Comparison of ENCODE assay signal across 11 cellular contexts in genomic region chr15:85473455-85473854, GRCh38.
DNase-seq lines count a peak whose midpoint lies in the region; ATAC-seq and TF ChIP-seq lines count a peak whose summit lies in the region.
"Had no signal": no experiment of that assay in that cellular context is flagged by ENCODE, and none has a peak within 500 bp of the region (broad histone marks: within the 10 kb centered on the region; RNA-seq: fewer than 3 reads in every experiment).

No MANE protein-coding gene starts in this region.

- H3K4me3 Mint-ChIP-seq in CD8-positive, alpha-beta memory T cell: no peak overlapping the region
- no peak overlapping the region for H3K4me3 Mint-ChIP-seq in memory B cell
- H3K4me3 Mint-ChIP-seq: H9 had no signal

- H3K4me1 Mint-ChIP-seq in CD8-positive, alpha-beta memory T cell: peaks cover 56 to 88% (median 83%) of the 10 kb centered on the region in 3 donors
- H3K4me1 Mint-ChIP-seq in memory B cell: peaks cover 65% of the 10 kb centered on the region

- H3K27me3 ChIP-seq in CD8-positive, alpha-beta memory T cell (ENCODE audit: insufficient read depth, low read length, poor library complexity, severe bottlenecking): no peaks in the 10 kb centered on the region

- H3K9me3 Mint-ChIP-seq in CD8-positive, alpha-beta memory T cell: no peaks in the 10 kb centered on the region
- no peaks in the 10 kb centered on the region for H3K9me3 Mint-ChIP-seq in memory B cell
- H3K9me3 Mint-ChIP-seq: H9 had no signal

- ATAC-seq in memory B cell (ENCODE audit: low read depth) (no peak), GM18858 (IDR thresholded peaks at IDR 0.05; ENCODE audit: unreplicated experiment) (no peak), GM21825 (IDR thresholded peaks at IDR 0.05; ENCODE audit: unreplicated experiment) (no peak)

- peak overlapping the region in 7 of 8 donors; percentile 14 to 70 (median 39) for H3K27ac Mint-ChIP-seq in CD8-positive, alpha-beta memory T cell
- H3K27ac Mint-ChIP-seq in memory B cell: peak overlapping the region; percentile 88

- POLR2A ChIA-PET in CD8-positive, alpha-beta memory T cell (lab: Charles Lee): no interaction called here
- POLR2A ChIA-PET in HEK293 (lab: Yijun Ruan, JAX): no interaction called here

- H3K4me3 ChIP-seq in CD8-positive, alpha-beta memory T cell (ENCODE audit: low read length): no peak overlapping the region
- H3K4me3 ChIP-seq in HEK293 (ENCODE audit: low read depth, low read length): no peak overlapping the region

- no peaks in the 10 kb centered on the region for H3K27me3 Mint-ChIP-seq in CD8-positive, alpha-beta memory T cell
- H3K27me3 Mint-ChIP-seq in memory B cell: no peaks in the 10 kb centered on the region

- H3K36me3 ChIP-seq in CD8-positive, alpha-beta memory T cell (ENCODE audit: insufficient read depth, low read length): no peaks in the 10 kb centered on the region
- H3K36me3 ChIP-seq in HEK293 (ENCODE audit: control insufficient read depth in 2 of 2, insufficient read depth in 1 of 2, low read length in 2 of 2): no peaks in the 10 kb centered on the region

- TF ChIP-seq CTCF in HEK293 (tag by site-specific recombination; IDR thresholded peaks at IDR 0.05) (no peak), VCaP (conservative IDR thresholded peaks at IDR 0.05) (no peak)

- H3K4me1 ChIP-seq in CD8-positive, alpha-beta memory T cell (ENCODE audit: insufficient read depth, low read length): peaks cover 13% of the 10 kb centered on the region
- H3K4me1 ChIP-seq in HEK293 (ENCODE audit: control insufficient read depth, insufficient read depth, low read length): peaks cover 28% of the 10 kb centered on the region

- H3K27ac ChIP-seq in CD8-positive, alpha-beta memory T cell (ENCODE audit: low read depth, low read length): no peak overlapping the region
- H3K27ac ChIP-seq in HEK293 (ENCODE audit: extremely low read depth, low read depth, low read length): no peak overlapping the region
- H3K27ac ChIP-seq in VCaP: peak overlapping the region; percentile 59

- no peaks in the 10 kb centered on the region for H3K9me3 ChIP-seq in CD8-positive, alpha-beta memory T cell (ENCODE audit: low read length)
- H3K9me3 ChIP-seq in HEK293 (ENCODE audit: control insufficient read depth, insufficient read depth, low read depth, low read length): no peaks in the 10 kb centered on the region

- no peak for DNase-seq in CD8-positive, alpha-beta memory T cell
- DNase-seq in memory B cell (ENCODE audit: low spot score in 2 of 2) (no peak), HuH-7 (ENCODE audit: low spot score) (no peak)
- no peak for DNase-seq in activated CD4-positive, alpha-beta T cell treated with anti-CD3 and anti-CD28 coated beads, Interleukin-2, amount 50 U/mL, for 4 hours
- DNase-seq: H9, occipital lobe, T-helper 1 cell had no signal

- CTCF ChIA-PET in CD8-positive, alpha-beta memory T cell (lab: Charles Lee): no interaction called here
- CTCF ChIA-PET in HEK293 (lab: Yijun Ruan, JAX): interaction anchor here (3.3 kb wide), 1 partner anchor 13 kb away, joined by 20 read pairs; no protein-coding TSS in a partner anchor

- H3K36me3 Mint-ChIP-seq in CD8-positive, alpha-beta memory T cell: no peaks in the 10 kb centered on the region
- peaks cover 5% of the 10 kb centered on the region for H3K36me3 Mint-ChIP-seq in memory B cell

TF ChIP-seq in HEK293, 187 proteins besides CTCF, POLR2A, EP300 and RAD21 (continues in another document):
- TF ChIP-seq KLF16 (tag by site-specific recombination; IDR thresholded peaks at IDR 0.05): no peak
- TF ChIP-seq ZNF449 (tag by site-specific recombination; IDR thresholded peaks at IDR 0.05): peak; percentile 93
- TF ChIP-seq ZNF610 (tag by site-specific recombination; IDR thresholded peaks at IDR 0.05; ENCODE audit: borderline replicate concordance): no peak
- TF ChIP-seq ZNF660 (tag by site-specific recombination; IDR thresholded peaks at IDR 0.05): peak; percentile 94
- peak; percentile 38; the same call in 1 of the 2 replicates for TF ChIP-seq ZNF692 (tag by site-specific recombination; IDR thresholded peaks at IDR 0.05)
- TF ChIP-seq KLF10 (tag by site-specific recombination; IDR thresholded peaks at IDR 0.05): no peak
- 0 out of 2 replicates have a peak, but pooled peaks have one; percentile 6 for TF ChIP-seq ZIC2 (tag by site-specific recombination; IDR thresholded peaks at IDR 0.05)
- TF ChIP-seq GLIS1 (tag by site-specific recombination; IDR thresholded peaks at IDR 0.05): peak; percentile 91
- TF ChIP-seq TRIM28 (IDR thresholded peaks at IDR 0.05; ENCODE audit: borderline replicate concordance, low read length): 0 out of 2 replicates have a peak, but pooled peaks have one; percentile 44
- no peak for TF ChIP-seq ZFP41 (tag by site-specific recombination; IDR thresholded peaks at IDR 0.05; ENCODE audit: borderline replicate concordance)
- TF ChIP-seq ZNF23 (tag by site-specific recombination; IDR thresholded peaks at IDR 0.05; ENCODE audit: borderline replicate concordance): no peak
- peak; percentile 61; the same call in 1 of the 2 replicates for TF ChIP-seq ZBTB17 (tag by site-specific recombination; IDR thresholded peaks at IDR 0.05)
- peak; percentile 55 for TF ChIP-seq ZNF335 (tag by site-specific recombination; conservative IDR thresholded peaks at IDR 0.05)
- no peak for TF ChIP-seq PBX3 (CRISPR knock-in tag; IDR thresholded peaks at IDR 0.05)
- TF ChIP-seq PRDM6 (tag by site-specific recombination; IDR thresholded peaks at IDR 0.05): no peak
